33 cellular contexts compared by ENCODE assay signal in the genomic region with DNA sequence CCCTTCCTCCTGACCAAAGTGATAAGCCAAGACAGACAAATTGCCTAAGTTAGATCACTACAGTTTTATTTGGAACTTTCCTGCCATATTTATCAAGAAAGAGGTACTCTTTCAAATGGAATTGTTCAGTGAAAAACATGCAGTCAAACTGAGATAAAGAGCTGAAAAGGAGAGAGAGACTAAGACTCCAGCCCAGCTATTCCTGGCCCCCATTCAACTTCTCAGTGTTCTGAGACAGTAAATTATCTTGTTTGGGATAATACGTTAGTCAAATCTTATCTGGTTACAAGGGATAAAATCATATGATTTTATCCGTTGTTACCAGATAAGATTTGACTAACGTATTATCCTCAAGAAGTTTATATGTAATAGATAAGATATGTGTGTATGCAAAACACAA.
"Had no signal": no experiment of that assay in that cellular context is flagged by ENCODE, and none has a peak within 500 bp of the region (broad histone marks: within the 10 kb centered on the region; RNA-seq: fewer than 3 reads in every experiment).

No MANE protein-coding gene starts in this region.

- H3K27me3 ChIP-seq: breast epithelium, cardiac muscle cell, dorsolateral prefrontal cortex, gastroesophageal sphincter, heart right ventricle had no signal

- H3K27me3 Mint-ChIP-seq: activated B cell treated with CpG ODN at 0.5 μM for 24 hours; activated CD8-positive, alpha-beta T cell treated with anti-CD3 and anti-CD28 coated beads for 36 hours; activated naive CD8-positive, alpha-beta T cell; activated T-helper 17 cell treated with anti-CD3 and anti-CD28 coated beads, Interleukin-2, amount 50 U/mL, for 72 hours; brain; dendritic cell treated with granulocyte-macrophage colony-stimulating factor and Interleukin-4, amounts not matched to agents 40 ng/mL and 50 ng/mL, for 4 days; T-helper 17 cell had no signal

- H3K9me3 Mint-ChIP-seq: activated B cell treated with CpG ODN at 0.5 μM for 24 hours; activated naive CD4-positive, alpha-beta T cell treated with anti-CD3 and anti-CD28 coated beads for 36 hours; activated T-cell treated with anti-CD3 and anti-CD28 coated beads, Interleukin-2, amount 50 U/mL, for 4 hours; dendritic cell treated with granulocyte-macrophage colony-stimulating factor and Interleukin-4, amounts not matched to agents 40 ng/mL and 50 ng/mL, for 4 days; endodermal cell had no signal

- H3K36me3 ChIP-seq: breast epithelium, cardiac muscle cell, gastroesophageal sphincter, heart right ventricle, WERI-Rb-1 had no signal

- ATAC-seq: activated CD4-positive, CD25-positive, alpha-beta regulatory T cell treated with anti-CD3 and anti-CD28 coated beads, Interleukin-2, amount 50 U/mL, for 24 hours; activated CD8-positive, alpha-beta T cell treated with anti-CD3 and anti-CD28 coated beads for 36 hours; activated T-cell treated with anti-CD3 and anti-CD28 coated beads, Interleukin-2, amount 50 U/mL, for 4 hours; activated T-helper 17 cell treated with anti-CD3 and anti-CD28 coated beads, Interleukin-2, amount 50 U/mL, for 72 hours; esophagus mucosa; gastroesophageal sphincter; heart right ventricle; T-helper 17 cell had no signal

- H3K4me3 Mint-ChIP-seq: activated B cell treated with CpG ODN at 0.5 μM for 24 hours; activated CD8-positive, alpha-beta T cell treated with anti-CD3 and anti-CD28 coated beads for 36 hours; activated naive CD4-positive, alpha-beta T cell treated with anti-CD3 and anti-CD28 coated beads for 36 hours; activated naive CD8-positive, alpha-beta T cell; activated T-cell treated with anti-CD3 and anti-CD28 coated beads, Interleukin-2, amount 50 U/mL, for 4 hours; activated T-helper 17 cell treated with anti-CD3 and anti-CD28 coated beads, Interleukin-2, amount 50 U/mL, for 72 hours; brain; dendritic cell treated with granulocyte-macrophage colony-stimulating factor and Interleukin-4, amounts not matched to agents 40 ng/mL and 50 ng/mL, for 4 days; endodermal cell; T-helper 17 cell; T-helper 2 cell treated with Interferon-gamma antibody and Interleukin-4, amounts not matched to agents 5 μg/mL and 100 μg/mL, for 36 hours had no signal

- H3K4me1 ChIP-seq: breast epithelium, gastroesophageal sphincter had no signal

- H3K27ac Mint-ChIP-seq: activated B cell treated with CpG ODN at 0.5 μM for 24 hours; activated CD8-positive, alpha-beta T cell treated with anti-CD3 and anti-CD28 coated beads for 36 hours; activated naive CD4-positive, alpha-beta T cell treated with anti-CD3 and anti-CD28 coated beads for 36 hours; activated naive CD8-positive, alpha-beta T cell; activated T-helper 17 cell treated with anti-CD3 and anti-CD28 coated beads, Interleukin-2, amount 50 U/mL, for 72 hours; brain; dendritic cell treated with granulocyte-macrophage colony-stimulating factor and Interleukin-4, amounts not matched to agents 40 ng/mL and 50 ng/mL, for 4 days; endodermal cell; T-helper 17 cell; T-helper 2 cell treated with Interferon-gamma antibody and Interleukin-4, amounts not matched to agents 5 μg/mL and 100 μg/mL, for 36 hours had no signal

- H3K9me3 ChIP-seq: breast epithelium, gastroesophageal sphincter, heart right ventricle had no signal

- H3K27ac ChIP-seq: breast epithelium, cardiac muscle cell, coronary artery, dorsolateral prefrontal cortex, gastroesophageal sphincter, heart right ventricle, WERI-Rb-1 had no signal

- H3K4me3 ChIP-seq: breast epithelium, cardiac muscle cell, coronary artery, dorsolateral prefrontal cortex, gastroesophageal sphincter, heart right ventricle had no signal

- DNase-seq: activated B cell treated with CpG ODN at 0.5 μM for 24 hours; activated CD4-positive, alpha-beta T cell treated with anti-CD3 and anti-CD28 coated beads for 48 hours; activated CD4-positive, alpha-beta T cell treated with anti-CD3 and anti-CD28 coated beads, Interleukin-2, amount 50 U/mL, for 1 hour; activated CD4-positive, alpha-beta T cell treated with anti-CD3 and anti-CD28 coated beads, Interleukin-2, amount 50 U/mL, for 48 hours; activated CD8-positive, alpha-beta memory T cell treated with anti-CD3 and anti-CD28 coated beads for 24 hours; activated CD8-positive, alpha-beta T cell treated with anti-CD3 and anti-CD28 coated beads for 36 hours; activated effector memory CD4-positive, alpha-beta T cell treated with Interleukin-2 at 50 U/mL for 16 hours; activated naive CD4-positive, alpha-beta T cell treated with anti-CD3 and anti-CD28 coated beads for 36 hours; activated T-cell treated with anti-CD3 and anti-CD28 coated beads, Interleukin-2, amount 50 U/mL, for 4 hours; amygdala; aorta; central memory CD4-positive, alpha-beta T cell; cerebellar nuclear complex; dorsolateral prefrontal cortex; effector memory CD4-positive, alpha-beta T cell; endodermal cell; foreskin melanocyte; heart right ventricle; T-helper 1 cell; T-helper 17 cell; T1000; WERI-Rb-1 had no signal

- H3K36me3 Mint-ChIP-seq: brain had no signal
